25 cellular contexts compared by ENCODE assay signal in the genomic region with DNA sequence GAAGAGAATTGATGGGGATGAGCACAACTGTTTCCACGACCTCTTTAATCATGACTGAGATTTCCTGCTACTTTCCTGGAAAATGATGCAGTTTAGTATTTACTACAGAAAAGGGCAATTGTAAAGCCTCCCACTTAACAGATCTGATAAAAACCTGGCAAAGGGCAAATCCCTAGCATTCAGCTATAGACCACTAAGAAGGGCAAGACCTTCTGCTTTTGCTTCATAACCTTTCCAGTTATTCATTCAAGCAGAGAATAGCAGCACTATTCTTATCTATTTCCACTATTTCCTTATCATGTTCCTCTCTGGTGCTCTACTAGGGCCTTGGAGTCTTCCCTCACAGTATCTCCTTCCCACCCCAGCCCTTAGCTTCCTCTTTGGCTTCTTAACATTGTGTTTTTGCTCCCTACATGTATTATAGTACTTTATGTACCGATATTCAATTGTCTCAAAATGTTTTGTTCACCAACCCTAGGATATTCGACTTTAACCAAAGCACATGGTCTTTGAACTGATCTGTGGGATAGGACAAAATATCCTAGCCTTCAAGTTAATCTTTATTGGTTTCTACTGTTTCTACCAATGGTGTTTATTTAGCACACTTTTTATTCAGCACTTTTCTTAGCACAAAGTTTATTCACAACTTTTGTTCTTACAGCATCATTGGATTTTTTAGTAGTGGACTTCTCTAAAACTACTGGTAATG. TPM values are rescaled to one million over a fixed set of nuclear protein-coding genes. Genes with fewer than 3 reads are reported as not detected.
DNase-seq lines count a peak whose midpoint lies in the region; ATAC-seq and TF ChIP-seq lines count a peak whose summit lies in the region.
"Had no signal": no experiment of that assay in that cellular context is flagged by ENCODE, and none has a peak within 500 bp of the region (broad histone marks: within the 10 kb centered on the region; RNA-seq: fewer than 3 reads in every experiment).

No MANE protein-coding gene starts in this region.

- no peaks in the 10 kb centered on the region for H3K4me1 Mint-ChIP-seq in activated CD4-positive, alpha-beta T cell treated with anti-CD3 and anti-CD28 coated beads for 36 hours
- H3K4me1 Mint-ChIP-seq: activated CD4-positive, alpha-beta T cell treated with anti-CD3 and anti-CD28 coated beads, Interleukin-2, amount 10 ng/mL, durations not matched to agents 24 days and 14 days; CD4-positive, CD25-positive, alpha-beta regulatory T cell; memory B cell; T-helper 17 cell had no signal

- DNase-seq in Right ventricle myocardium inferior (ENCODE audit: missing footprints) (no peak), cardiac septum (ENCODE audit: low spot score) (no peak), left ventricle myocardium inferior (no peak), uterus (no peak)
- DNase-seq in activated CD4-positive, alpha-beta T cell treated with anti-CD3 and anti-CD28 coated beads for 36 hours: no peak
- DNase-seq in stimulated activated CD4-positive, alpha-beta T cell treated with anti-CD3 and anti-CD28 coated beads, Interleukin-15, amount 100 ng/mL, for 24 hours: no peak
- DNase-seq: activated CD4-positive, alpha-beta T cell treated with anti-CD3 and anti-CD28 coated beads, Interleukin-2, amount 10 ng/mL, durations not matched to agents 24 days and 14 days; activated gamma-delta T cell; activated T-cell treated with anti-CD3 and anti-CD28 coated beads, Interleukin-2, amount 50 U/mL, for 24 hours; brain microvascular endothelial cell; CD4-positive, CD25-positive, alpha-beta regulatory T cell; IMR-90; SK-N-SH; small intestine; stimulated activated CD4-positive, alpha-beta T cell treated with anti-CD3 and anti-CD28 coated beads, Interleukin-1b, Interleukin-23, amount 100 ng/mL, for 48 hours; T-helper 17 cell had no signal

- CTCF ChIA-PET in activated CD4-positive, alpha-beta T cell treated with anti-CD3 and anti-CD28 coated beads for 36 hours (lab: Charles Lee): no interaction called here

- no peak overlapping the region for H3K27ac Mint-ChIP-seq in activated CD4-positive, alpha-beta T cell treated with anti-CD3 and anti-CD28 coated beads for 36 hours
- H3K27ac Mint-ChIP-seq: activated CD4-positive, alpha-beta T cell treated with anti-CD3 and anti-CD28 coated beads, Interleukin-2, amount 10 ng/mL, durations not matched to agents 24 days and 14 days; activated T-cell treated with anti-CD3 and anti-CD28 coated beads, Interleukin-2, amount 50 U/mL, for 24 hours; CD4-positive, CD25-positive, alpha-beta regulatory T cell; memory B cell; T-helper 17 cell had no signal

- no peaks in the 10 kb centered on the region for H3K27me3 Mint-ChIP-seq in activated CD4-positive, alpha-beta T cell treated with anti-CD3 and anti-CD28 coated beads for 36 hours
- H3K27me3 Mint-ChIP-seq: activated T-cell treated with anti-CD3 and anti-CD28 coated beads, Interleukin-2, amount 50 U/mL, for 24 hours; T-helper 17 cell had no signal

- TF ChIP-seq CTCF in left ventricle myocardium inferior (IDR thresholded peaks at IDR 0.05; ENCODE audit: borderline replicate concordance) (no peak), parathyroid adenoma (IDR thresholded peaks at IDR 0.05) (no peak), uterus (IDR thresholded peaks at IDR 0.05) (no peak)

- no peaks in the 10 kb centered on the region for H3K36me3 ChIP-seq in left ventricle myocardium inferior
- H3K36me3 ChIP-seq in parathyroid adenoma (ENCODE audit: control insufficient read depth, insufficient read depth, low read length): no peaks in the 10 kb centered on the region
- no peaks in the 10 kb centered on the region for H3K36me3 ChIP-seq in uterus
- H3K36me3 ChIP-seq: adrenal gland, brain microvascular endothelial cell, neutrophil, prostate gland, WERI-Rb-1 had no signal

- no peaks in the 10 kb centered on the region for H3K9me3 Mint-ChIP-seq in activated CD4-positive, alpha-beta T cell treated with anti-CD3 and anti-CD28 coated beads for 36 hours (ENCODE audit: low read depth)
- H3K9me3 Mint-ChIP-seq: activated CD4-positive, alpha-beta T cell treated with anti-CD3 and anti-CD28 coated beads, Interleukin-2, amount 10 ng/mL, durations not matched to agents 24 days and 14 days; activated T-cell treated with anti-CD3 and anti-CD28 coated beads, Interleukin-2, amount 50 U/mL, for 24 hours; memory B cell had no signal

- H3K4me3 ChIP-seq in left ventricle myocardium inferior: no peak overlapping the region
- H3K4me3 ChIP-seq in parathyroid adenoma (ENCODE audit: low read depth, low read length): no peak overlapping the region
- no peak overlapping the region for H3K4me3 ChIP-seq in uterus
- H3K4me3 ChIP-seq: adrenal gland, prostate gland had no signal

- ATAC-seq in Right ventricle myocardium inferior: peak; percentile 26
- ATAC-seq in activated CD4-positive, alpha-beta T cell treated with anti-CD3 and anti-CD28 coated beads for 36 hours: no peak
- ATAC-seq in HG03097 (IDR thresholded peaks at IDR 0.05; ENCODE audit: low FRiP score, unreplicated experiment): no peak
- ATAC-seq: T-helper 17 cell had no signal

- H3K4me2 ChIP-seq in parathyroid adenoma (ENCODE audit: low read length): no peak overlapping the region
- H3K4me2 ChIP-seq: SK-N-SH had no signal

- no peaks in the 10 kb centered on the region for H3K36me3 Mint-ChIP-seq in activated CD4-positive, alpha-beta T cell treated with anti-CD3 and anti-CD28 coated beads for 36 hours (ENCODE audit: low read depth)
- H3K36me3 Mint-ChIP-seq: CD4-positive, CD25-positive, alpha-beta regulatory T cell; memory B cell had no signal

- no peak for TF ChIP-seq POLR2A in uterus (IDR thresholded peaks at IDR 0.05)

- H3K27me3 ChIP-seq in left ventricle myocardium inferior (ENCODE audit: low read depth) (no peaks in the 10 kb centered on the region), parathyroid adenoma (ENCODE audit: control insufficient read depth, insufficient read depth, low read length) (no peaks in the 10 kb centered on the region), uterus (no peaks in the 10 kb centered on the region)
- H3K27me3 ChIP-seq: adrenal gland, brain microvascular endothelial cell, neutrophil had no signal

- H3K9me3 ChIP-seq in left ventricle myocardium inferior (replicated peaks) (no peaks in the 10 kb centered on the region), parathyroid adenoma (ENCODE audit: control insufficient read depth, low read length) (no peaks in the 10 kb centered on the region), uterus (no peaks in the 10 kb centered on the region)
- H3K9me3 ChIP-seq: adrenal gland, neutrophil, prostate gland, SK-N-SH had no signal

- POLR2A ChIA-PET in activated CD4-positive, alpha-beta T cell treated with anti-CD3 and anti-CD28 coated beads for 36 hours (lab: Charles Lee): no interaction called here

- no peaks in the 10 kb centered on the region for H3K79me2 ChIP-seq in parathyroid adenoma

- H3K4me1 ChIP-seq in left ventricle myocardium inferior (peaks cover 32% of the 10 kb centered on the region), parathyroid adenoma (no peaks in the 10 kb centered on the region), uterus (no peaks in the 10 kb centered on the region)
- H3K4me1 ChIP-seq: prostate gland had no signal

- H3K9ac ChIP-seq in parathyroid adenoma: no peak overlapping the region
- H3K9ac ChIP-seq: SK-N-SH had no signal

- no peak overlapping the region for H3K4me3 Mint-ChIP-seq in activated CD4-positive, alpha-beta T cell treated with anti-CD3 and anti-CD28 coated beads for 36 hours
- H3K4me3 Mint-ChIP-seq: activated CD4-positive, alpha-beta T cell treated with anti-CD3 and anti-CD28 coated beads, Interleukin-2, amount 10 ng/mL, durations not matched to agents 24 days and 14 days; activated T-cell treated with anti-CD3 and anti-CD28 coated beads, Interleukin-2, amount 50 U/mL, for 24 hours; CD4-positive, CD25-positive, alpha-beta regulatory T cell; memory B cell; T-helper 17 cell had no signal

- intact Hi-C loops in Right ventricle myocardium inferior (cut with DNase I) (loop anchor here (2.0 kb wide), 1 partner anchor 32 kb away; the partner anchor contains the start of gene MANEA), cardiac septum (cut with DNase I) (no loop called here), left ventricle myocardium inferior (cut with micrococcal nuclease) (no loop called here), uterus (cut with DNase I; ENCODE audit: low total_unique reads) (no loop called here)
- intact Hi-C loops in activated CD4-positive, alpha-beta T cell treated with anti-CD3 and anti-CD28 coated beads for 36 hours (cut with DNase I, micrococcal nuclease): no loop called here

- no peak overlapping the region for H2AFZ ChIP-seq in parathyroid adenoma

- H3K27ac ChIP-seq in left ventricle myocardium inferior (replicated peaks) (peak overlapping the region; percentile 80), parathyroid adenoma (peak overlapping the region; percentile 39), uterus (peak overlapping the region; percentile 32 to 48)
- H3K27ac ChIP-seq: 22Rv1, brain microvascular endothelial cell, neutrophil, prostate gland, RWPE1, WERI-Rb-1 had no signal

RNA-seq across cellular contexts. Expression of gene MANEA, which starts 32.7 kb away (rescaled TPM):
- total RNA-seq in Right ventricle myocardium inferior: 6.2 TPM
- total RNA-seq in cardiac septum: 5.2 TPM
- 5.4 TPM for total RNA-seq in left ventricle myocardium inferior
- total RNA-seq in uterus: 10 to 100 TPM in 2 of 4 donors, 1 to 10 TPM in 2; 7.4 to 30.5 (median 10.7) TPM
- total RNA-seq in activated CD4-positive, alpha-beta T cell treated with anti-CD3 and anti-CD28 coated beads for 36 hours: 10 to 100 TPM; 19.6 to 22.4 TPM
